In the genomic region with DNA sequence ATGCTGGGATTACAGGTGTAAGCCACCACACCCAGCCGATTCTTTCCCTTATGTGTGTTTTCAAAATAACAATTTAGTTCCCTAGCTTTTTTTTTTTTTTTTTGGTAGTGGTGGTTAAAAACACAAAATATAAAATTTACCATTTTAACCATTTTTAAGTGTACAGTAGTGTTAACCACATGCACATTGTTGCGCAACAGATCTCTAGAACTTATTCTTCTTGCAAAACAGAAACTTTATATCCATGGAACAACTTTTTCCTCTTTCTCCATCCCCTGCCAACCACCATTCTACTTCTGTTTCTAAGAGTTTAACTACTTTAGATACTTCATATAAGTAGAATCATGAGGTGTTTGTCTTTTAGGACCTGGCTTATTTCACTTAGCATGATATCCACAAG, we compare ENCODE assay signal across 15 cellular contexts. TPM values are rescaled to one million over a fixed set of nuclear protein-coding genes. Genes with fewer than 3 reads are reported as not detected.
DNase-seq lines count a peak whose midpoint lies in the region; ATAC-seq and TF ChIP-seq lines count a peak whose summit lies in the region.
"Had no signal": no experiment of that assay in that cellular context is flagged by ENCODE, and none has a peak within 500 bp of the region (broad histone marks: within the 10 kb centered on the region; RNA-seq: fewer than 3 reads in every experiment).

No MANE protein-coding gene starts in this region.

- dilution Hi-C loops in IMR-90 (cut with HindIII; ENCODE audit: low sequenced_read_pairs, unreplicated experiment): no loop called here

- H3K27ac ChIP-seq in IMR-90 (ENCODE audit: insufficient read depth, low read length) (no peak overlapping the region), A673 (ENCODE audit: low read depth, low read length, poor library complexity, severe bottlenecking) (no peak overlapping the region)

- peak; percentile 38 for DNase-seq in CD1c-positive myeloid dendritic cell (ENCODE audit: extremely low spot score)
- peak; percentile 24 for DNase-seq in IMR-90
- DNase-seq in memory B cell (ENCODE audit: low spot score in 2 of 2): no peak
- DNase-seq in SW 1271 (lab: John Stamatoyannopoulos, UW): no peak
- DNase-seq in stimulated activated CD4-positive, alpha-beta T cell treated with anti-CD3 and anti-CD28 coated beads, Interleukin-4, amount 100 ng/mL, for 24 hours: no peak
- DNase-seq in A673 (ENCODE audit: low spot score): no peak
- no peak for DNase-seq in GDM1 (lab: John Stamatoyannopoulos, UW)
- DNase-seq: activated effector memory CD4-positive, alpha-beta T cell treated with Interleukin-2 at 50 U/mL for 16 hours; DMS79; NCI-H446 treated with DMSO at 0.1 percent for 48 hours; stimulated activated CD4-positive, alpha-beta T cell treated with anti-CD3 and anti-CD28 coated beads, Interleukin-2, amount 100 ng/mL, for 48 hours had no signal

- peaks cover 14 to 20% of the 10 kb centered on the region in 2 experiments for H3K79me1 ChIP-seq in IMR-90 (ENCODE audit: low read depth in 1 of 2, low read length in 2 of 2)

- H3K4me3 ChIP-seq in IMR-90 (ENCODE audit: insufficient read depth, low read depth, low read length): no peak overlapping the region
- H3K4me3 ChIP-seq in A673 (ENCODE audit: low read depth, low read length, poor library complexity, severe bottlenecking): no peak overlapping the region

- no peak overlapping the region for H2BK15ac ChIP-seq in IMR-90 (ENCODE audit: low read depth, low read length)

- H3K9ac ChIP-seq in IMR-90 (ENCODE audit: low read depth, low read length): no peak overlapping the region
- H3K9ac ChIP-seq: KMS-11 had no signal

- H2AFZ ChIP-seq in IMR-90 (replicated peaks; ENCODE audit: low read length, poor library complexity): no peak overlapping the region

- no peak overlapping the region for H3K18ac ChIP-seq in IMR-90 (ENCODE audit: low read depth, low read length)

- H3K27me3 Mint-ChIP-seq in activated T-helper 17 cell treated with anti-CD3 and anti-CD28 coated beads, Interleukin-2, amount 50 U/mL, for 72 hours: no peaks in the 10 kb centered on the region
- H3K27me3 Mint-ChIP-seq in memory B cell: no peaks in the 10 kb centered on the region

- no peak overlapping the region for H3K4ac ChIP-seq in IMR-90 (ENCODE audit: low read depth, low read length)

- H2AK9ac ChIP-seq in IMR-90 (replicated peaks; ENCODE audit: low read depth, low read length, poor library complexity): no peak overlapping the region

- CTCF ChIA-PET in IMR-90 (lab: Yijun Ruan, JAX): interaction anchor here (0.6 kb wide), 1 partner anchor 16 kb away, joined by 4 read pairs; no protein-coding TSS in a partner anchor
- CTCF ChIA-PET in A673 (lab: Charles Lee): interaction anchor here (0.6 kb wide), 2 partner anchors 8 to 366 kb away, joined by 3 to 5 read pairs; no protein-coding TSS in a partner anchor

- peak overlapping the region; percentile 89 for H3K27ac Mint-ChIP-seq in activated T-helper 17 cell treated with anti-CD3 and anti-CD28 coated beads, Interleukin-2, amount 50 U/mL, for 72 hours
- H3K27ac Mint-ChIP-seq in memory B cell: peak overlapping the region; percentile 87

- POLR2A ChIA-PET in IMR-90 (lab: Charles Lee; ENCODE audit: unreplicated experiment): interaction anchor here (0.6 kb wide), 1 partner anchor 69 kb away, joined by 3 read pairs; a partner anchor contains a TSS
- POLR2A ChIA-PET in A673 (lab: Charles Lee; ENCODE audit: low non-redundant PET): no interaction called here

- peaks cover 39% of the 10 kb centered on the region for H3K36me3 Mint-ChIP-seq in activated T-helper 17 cell treated with anti-CD3 and anti-CD28 coated beads, Interleukin-2, amount 50 U/mL, for 72 hours (ENCODE audit: low read depth)
- peaks cover 3% of the 10 kb centered on the region for H3K36me3 Mint-ChIP-seq in memory B cell

- H3K36me3 ChIP-seq in IMR-90 (ENCODE audit: control insufficient read depth, insufficient read depth, low read length): peaks cover 4% of the 10 kb centered on the region
- peaks cover 6% of the 10 kb centered on the region for H3K36me3 ChIP-seq in A673 (ENCODE audit: insufficient read depth, low read length, poor library complexity, severe bottlenecking)

- no peaks in the 10 kb centered on the region for H3K27me3 ChIP-seq in IMR-90 (ENCODE audit: control insufficient read depth, insufficient read depth, low read length)
- no peaks in the 10 kb centered on the region for H3K27me3 ChIP-seq in A673 (replicated peaks; ENCODE audit: insufficient read depth, low read depth, low read length, poor library complexity)
- H3K27me3 ChIP-seq: neutrophil, tibial nerve had no signal

- H3K9me3 ChIP-seq in IMR-90 (ENCODE audit: control insufficient read depth, insufficient read depth, low read length) (0 out of 2 replicates have a peak, but pooled peaks cover 4% of the 10 kb centered on the region), A673 (ENCODE audit: low read depth, low read length, poor library complexity, severe bottlenecking) (peaks cover 3% of the 10 kb centered on the region)

- intact Hi-C loops in IMR-90 (cut with micrococcal nuclease): no loop called here
- intact Hi-C loops in A673 (cut with micrococcal nuclease; ENCODE audit: unreplicated experiment): no loop called here

- no CpG with 5 or more reads among the region's 2 CpGs for WGBS in IMR-90 (ENCODE audit: extremely low coverage in 2 of 2, insufficient read length in 1 of 2), 2 experiments

- no peak overlapping the region for H4K5ac ChIP-seq in IMR-90 (ENCODE audit: low read depth, low read length)

- H3K4me2 ChIP-seq in IMR-90 (ENCODE audit: low read depth, low read length): no peak overlapping the region

- H3K9me1 ChIP-seq in IMR-90 (ENCODE audit: insufficient read depth, low read length): 0 out of 2 replicates have a peak, but pooled peaks cover 4% of the 10 kb centered on the region

- no peak for TF ChIP-seq RAD21 in IMR-90 (IDR thresholded peaks at IDR 0.05; ENCODE audit: low read length)

- H3K4me1 ChIP-seq in IMR-90 (ENCODE audit: control insufficient read depth, insufficient read depth, low read length) (no peaks in the 10 kb centered on the region), A673 (ENCODE audit: insufficient read depth, low read length, poor library complexity, severe bottlenecking) (peaks cover 4% of the 10 kb centered on the region)

- BruUV-seq in IMR-90 (replicated peaks; lab: Mats Ljungman, UMichigan) (no TSS peak), A673 (replicated peaks; lab: Mats Ljungman, UMichigan) (no TSS peak)

- H4K8ac ChIP-seq in IMR-90 (ENCODE audit: low read depth in 2 of 2, low read length in 2 of 2): no peak overlapping the region

- H3K4me1 Mint-ChIP-seq in activated T-helper 17 cell treated with anti-CD3 and anti-CD28 coated beads, Interleukin-2, amount 50 U/mL, for 72 hours: peaks cover 17% of the 10 kb centered on the region
- H3K4me1 Mint-ChIP-seq in memory B cell: peaks cover 12% of the 10 kb centered on the region

- in situ Hi-C loops in IMR-90 (cut with MboI; ENCODE audit: low sequenced_read_pairs): no loop called here

- ATAC-seq in IMR-90 (ENCODE audit: low read depth): no peak
- ATAC-seq in activated T-helper 17 cell treated with anti-CD3 and anti-CD28 coated beads, Interleukin-2, amount 50 U/mL, for 72 hours (replicated peaks): no peak
- ATAC-seq in memory B cell (ENCODE audit: low read depth): no peak

- H4K20me1 ChIP-seq in IMR-90 (ENCODE audit: insufficient read depth, low read length): no peaks in the 10 kb centered on the region

- no peak overlapping the region for H3K56ac ChIP-seq in IMR-90 (ENCODE audit: extremely low read depth, insufficient read depth, low read length)

- peaks cover 10% of the 10 kb centered on the region for H3K9me3 Mint-ChIP-seq in activated T-helper 17 cell treated with anti-CD3 and anti-CD28 coated beads, Interleukin-2, amount 50 U/mL, for 72 hours
- peaks cover 2% of the 10 kb centered on the region for H3K9me3 Mint-ChIP-seq in memory B cell

- no peak overlapping the region for H4K91ac ChIP-seq in IMR-90 (ENCODE audit: insufficient read depth, low read depth, low read length)

- H3K4me3 Mint-ChIP-seq in activated T-helper 17 cell treated with anti-CD3 and anti-CD28 coated beads, Interleukin-2, amount 50 U/mL, for 72 hours: peak overlapping the region; percentile 89
- peak overlapping the region; percentile 55 for H3K4me3 Mint-ChIP-seq in memory B cell

- TF ChIP-seq CTCF in IMR-90 (conservative IDR thresholded peaks at IDR 0.05; ENCODE audit: low read depth, low read length): no peak
- no peak for TF ChIP-seq CTCF in A673 (conservative IDR thresholded peaks at IDR 0.05; ENCODE audit: low read depth, low read length)

- TF ChIP-seq POLR2A in IMR-90 (IDR thresholded peaks at IDR 0.05; ENCODE audit: low read depth, low read length): no peak

- H2BK5ac ChIP-seq in IMR-90 (ENCODE audit: low read depth, low read length, poor library complexity, severe bottlenecking): no peak overlapping the region

- H2BK120ac ChIP-seq in IMR-90 (ENCODE audit: low read depth, low read length): no peak overlapping the region

- H3K14ac ChIP-seq in IMR-90 (replicated peaks; ENCODE audit: low read depth, low read length): no peak overlapping the region

- H2AK5ac ChIP-seq in IMR-90 (ENCODE audit: low read depth, low read length): no peak overlapping the region

- H2BK20ac ChIP-seq in IMR-90 (ENCODE audit: low read depth, low read length): no peak overlapping the region

- H3K23ac ChIP-seq in IMR-90 (ENCODE audit: low read depth, low read length): no peak overlapping the region

TF ChIP-seq in IMR-90, 13 proteins besides CTCF, POLR2A, EP300 and RAD21:
- no peak for TF ChIP-seq MAZ (IDR thresholded peaks at IDR 0.05; ENCODE audit: borderline replicate concordance, low read depth, low read length)
- peak; percentile 95 for TF ChIP-seq CEBPB (IDR thresholded peaks at IDR 0.05; ENCODE audit: low read depth, low read length)
TF ChIP-seq in IMR-90: peak in this region for 1.

RNA-seq across cellular contexts. Expression of a gene that starts 1.1 kb away (rescaled TPM):
- total RNA-seq in IMR-90 (2012; rRNA removed) (116 and 166 TPM in 2 replicates), A673 (2021) (143 and 157 TPM in 2 replicates)
- 114 and 135 TPM in 2 replicates for polyA plus RNA-seq in IMR-90 (2012; rRNA removed)
- 77.1 and 113 TPM in 2 replicates for polyA plus RNA-seq in IMR-90 (2012; cell fraction: cytosol; rRNA removed)
- 17.5 and 64.7 TPM in 2 replicates for polyA plus RNA-seq in IMR-90 (2012; cell fraction: nucleus; rRNA removed; ENCODE audit: low replicate concordance)
- 100 to 1,000 TPM in 1 of 2 donors, 10 to 100 TPM in 1; 90.0 to 148 TPM for total RNA-seq in activated T-helper 17 cell treated with anti-CD3 and anti-CD28 coated beads, Interleukin-2, amount 50 U/mL, for 72 hours

Comparison
In these comparisons a context has a peak if more than half of its experiments do, and no peak if none do; other contexts are left out.
1. DNase-seq: peak in CD1c-positive myeloid dendritic cell (single experiment) and IMR-90 (single experiment); none in memory B cell (0 of 2), SW 1271 (0 of 2), stimulated activated CD4-positive, alpha-beta T cell treated with anti-CD3 and anti-CD28 coated beads, Interleukin-4, amount 100 ng/mL, for 24 hours (single experiment), A673 (single experiment) and GDM1 (single experiment).